In the genomic region with DNA sequence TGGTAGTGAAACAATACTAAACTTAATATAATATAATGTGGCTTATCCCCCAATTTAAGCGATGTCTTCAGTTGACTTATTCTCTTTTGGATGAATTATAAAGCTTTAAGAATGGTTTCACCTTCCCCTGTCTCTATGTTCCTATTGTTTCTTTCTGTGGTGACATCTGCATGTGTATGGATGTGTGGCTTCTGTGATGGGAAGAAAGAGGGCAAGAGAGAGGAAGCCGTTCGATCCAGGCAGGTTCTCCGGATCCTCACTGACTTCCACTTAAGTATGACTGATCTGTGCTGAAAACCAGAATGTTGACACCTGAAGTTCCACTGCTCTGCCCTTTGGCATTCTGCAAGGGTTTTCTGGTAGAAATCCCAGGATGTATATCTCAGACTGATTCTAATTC, we compare ENCODE assay signal across 26 cellular contexts.
"Had no signal": no experiment of that assay in that cellular context is flagged by ENCODE, and none has a peak within 500 bp of the region (broad histone marks: within the 10 kb centered on the region; RNA-seq: fewer than 3 reads in every experiment).

No MANE protein-coding gene starts in this region.

- H3K27ac Mint-ChIP-seq: activated CD8-positive, alpha-beta T cell treated with anti-CD3 and anti-CD28 coated beads for 36 hours; activated naive CD8-positive, alpha-beta T cell; activated T-helper 17 cell treated with anti-CD3 and anti-CD28 coated beads, Interleukin-2, amount 50 U/mL, for 72 hours; dendritic cell treated with granulocyte-macrophage colony-stimulating factor and Interleukin-4, amounts not matched to agents 40 ng/mL and 50 ng/mL, for 4 days; endodermal cell had no signal

- H3K36me3 ChIP-seq: brain microvascular endothelial cell had no signal

- H3K4me3 Mint-ChIP-seq: activated CD8-positive, alpha-beta T cell treated with anti-CD3 and anti-CD28 coated beads for 36 hours; activated naive CD8-positive, alpha-beta T cell; activated T-cell treated with anti-CD3 and anti-CD28 coated beads, Interleukin-2, amount 50 U/mL, for 4 hours; activated T-helper 17 cell treated with anti-CD3 and anti-CD28 coated beads, Interleukin-2, amount 50 U/mL, for 72 hours; central memory CD8-positive, alpha-beta T cell; dendritic cell treated with granulocyte-macrophage colony-stimulating factor and Interleukin-4, amounts not matched to agents 40 ng/mL and 50 ng/mL, for 4 days; endodermal cell had no signal

- H3K4me1 Mint-ChIP-seq: activated T-helper 17 cell treated with anti-CD3 and anti-CD28 coated beads, Interleukin-2, amount 50 U/mL, for 72 hours; central memory CD8-positive, alpha-beta T cell had no signal

- H3K36me3 Mint-ChIP-seq: activated naive CD8-positive, alpha-beta T cell had no signal

- H3K9me3 Mint-ChIP-seq: activated T-cell treated with anti-CD3 and anti-CD28 coated beads, Interleukin-2, amount 50 U/mL, for 4 hours; activated T-helper 17 cell treated with anti-CD3 and anti-CD28 coated beads, Interleukin-2, amount 50 U/mL, for 72 hours; endodermal cell had no signal

- DNase-seq: activated CD4-positive, alpha-beta T cell treated with anti-CD3 and anti-CD28 coated beads for 48 hours; activated CD4-positive, alpha-beta T cell treated with anti-CD3 and anti-CD28 coated beads, Interleukin-2, amount 50 U/mL, for 1 hour; activated CD4-positive, alpha-beta T cell treated with anti-CD3 and anti-CD28 coated beads, Interleukin-2, amount 50 U/mL, for 48 hours; activated CD8-positive, alpha-beta memory T cell treated with anti-CD3 and anti-CD28 coated beads for 24 hours; activated CD8-positive, alpha-beta T cell treated with anti-CD3 and anti-CD28 coated beads for 36 hours; activated effector memory CD4-positive, alpha-beta T cell treated with Interleukin-2 at 50 U/mL for 16 hours; activated gamma-delta T cell treated with Interleukin-2 at 50 U/mL for 16 hours; activated naive CD4-positive, alpha-beta T cell treated with anti-CD3 and anti-CD28 coated beads, Interleukin-2, amount 50 U/mL, for 16 hours; activated naive CD4-positive, alpha-beta T cell treated with Interleukin-2 at 50 U/mL for 16 hours; activated T-cell treated with anti-CD3 and anti-CD28 coated beads, Interleukin-2, amount 50 U/mL, for 4 hours; amniotic stem cell; anterior cingulate cortex; brain microvascular endothelial cell; dorsolateral prefrontal cortex; effector memory CD4-positive, alpha-beta T cell; endodermal cell; foreskin fibroblast; head of caudate nucleus; T-helper 2 cell had no signal

- ATAC-seq: activated CD4-positive, CD25-positive, alpha-beta regulatory T cell treated with anti-CD3 and anti-CD28 coated beads, Interleukin-2, amount 50 U/mL, for 24 hours; activated CD8-positive, alpha-beta T cell treated with anti-CD3 and anti-CD28 coated beads for 36 hours; activated T-cell treated with anti-CD3 and anti-CD28 coated beads, Interleukin-2, amount 50 U/mL, for 4 hours; activated T-helper 17 cell treated with anti-CD3 and anti-CD28 coated beads, Interleukin-2, amount 50 U/mL, for 72 hours; esophagus mucosa had no signal

- H3K27me3 Mint-ChIP-seq: activated CD8-positive, alpha-beta T cell treated with anti-CD3 and anti-CD28 coated beads for 36 hours; activated naive CD8-positive, alpha-beta T cell; activated T-helper 17 cell treated with anti-CD3 and anti-CD28 coated beads, Interleukin-2, amount 50 U/mL, for 72 hours; central memory CD8-positive, alpha-beta T cell; dendritic cell treated with granulocyte-macrophage colony-stimulating factor and Interleukin-4, amounts not matched to agents 40 ng/mL and 50 ng/mL, for 4 days had no signal

- H3K27me3 ChIP-seq: brain microvascular endothelial cell, dorsolateral prefrontal cortex had no signal

- H3K27ac ChIP-seq: brain microvascular endothelial cell, coronary artery, dorsolateral prefrontal cortex had no signal

- H3K4me3 ChIP-seq: coronary artery, dorsolateral prefrontal cortex had no signal
